Comparison of ENCODE assay signal across 30 cellular contexts in the genomic region with DNA sequence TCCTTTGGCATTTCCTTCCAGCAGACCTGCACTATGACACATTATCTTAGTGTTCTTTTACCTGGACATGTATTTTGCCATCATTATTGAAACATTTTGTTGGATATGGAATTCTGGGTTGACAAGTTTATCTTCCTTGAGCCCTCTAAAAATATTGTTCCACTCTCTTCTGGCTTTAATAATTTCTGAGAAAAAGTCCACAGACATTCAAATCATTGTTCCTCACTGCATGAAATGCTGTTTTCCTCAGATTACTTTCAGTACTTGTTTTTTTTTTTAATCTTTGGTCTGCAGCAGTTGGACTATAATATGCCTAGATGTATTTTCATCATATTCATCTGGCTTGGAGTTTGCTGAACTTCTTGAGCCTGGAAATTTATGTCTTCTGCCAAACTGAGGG.
"Had no signal": no experiment of that assay in that cellular context is flagged by ENCODE, and none has a peak within 500 bp of the region (broad histone marks: within the 10 kb centered on the region; RNA-seq: fewer than 3 reads in every experiment).

No MANE protein-coding gene starts in this region.

- H3K27me3 ChIP-seq: brain microvascular endothelial cell, dorsolateral prefrontal cortex had no signal

- DNase-seq: activated CD4-positive, alpha-beta memory T cell treated with anti-CD3 and anti-CD28 coated beads for 36 hours; activated CD4-positive, alpha-beta T cell treated with anti-CD3 and anti-CD28 coated beads for 36 hours; activated CD4-positive, alpha-beta T cell treated with anti-CD3 and anti-CD28 coated beads, Interleukin-2, amount 10 ng/mL, durations not matched to agents 24 days and 14 days; activated CD4-positive, CD25-positive, alpha-beta regulatory T cell; activated CD4-positive, CD25-positive, alpha-beta regulatory T cell treated with anti-CD3 and anti-CD28 coated beads, Interleukin-2, amount 50 U/mL, for 72 hours; activated CD8-positive, alpha-beta memory T cell treated with anti-CD3 and anti-CD28 coated beads, Interleukin-2, amount 10 ng/mL, durations not matched to agents 7 days and 5 days; activated CD8-positive, alpha-beta memory T cell treated with anti-CD3 and anti-CD28 coated beads, Interleukin-2, amount 50 U/mL, for 4 hours; activated CD8-positive, alpha-beta T cell treated with anti-CD3 and anti-CD28 coated beads, Interleukin-2, amount 10 ng/mL, durations not matched to agents 7 days and 5 days; activated effector memory CD4-positive, alpha-beta T cell treated with anti-CD3 and anti-CD28 coated beads, Interleukin-2, amount 50 U/mL, for 16 hours; activated naive CD4-positive, alpha-beta T cell treated with anti-CD3 and anti-CD28 coated beads, Interleukin-2, amount 10 ng/mL, durations not matched to agents 7 days and 5 days; activated T-cell treated with anti-CD3 and anti-CD28 coated beads, Interleukin-2, amount 50 U/mL, for 1 hour; activated T-cell treated with anti-CD3 and anti-CD28 coated beads, Interleukin-2, amount 50 U/mL, for 48 hours; amniotic stem cell; anterior cingulate cortex; brain microvascular endothelial cell; dorsolateral prefrontal cortex; effector memory CD4-positive, alpha-beta T cell; endodermal cell; foreskin fibroblast; head of caudate nucleus; T-helper 2 cell; WERI-Rb-1 had no signal

- H3K27ac Mint-ChIP-seq: activated CD4-positive, alpha-beta memory T cell treated with anti-CD3 and anti-CD28 coated beads for 36 hours; activated CD4-positive, alpha-beta T cell treated with anti-CD3 and anti-CD28 coated beads for 36 hours; activated CD4-positive, alpha-beta T cell treated with anti-CD3 and anti-CD28 coated beads, Interleukin-2, amount 10 ng/mL, durations not matched to agents 24 days and 14 days; activated CD8-positive, alpha-beta memory T cell treated with anti-CD3 and anti-CD28 coated beads, Interleukin-2, amount 10 ng/mL, durations not matched to agents 7 days and 5 days; activated CD8-positive, alpha-beta T cell treated with anti-CD3 and anti-CD28 coated beads, Interleukin-2, amount 10 ng/mL, durations not matched to agents 7 days and 5 days; activated naive CD4-positive, alpha-beta T cell treated with anti-CD3 and anti-CD28 coated beads, Interleukin-2, amount 10 ng/mL, durations not matched to agents 7 days and 5 days; activated naive CD4-positive, alpha-beta T cell treated with anti-CD3 and anti-CD28 coated beads, Interleukin-2, amount 50 U/mL, for 72 hours; activated T-helper 1 cell treated with anti-CD3 and anti-CD28 coated beads, Interleukin-12 subunit alpha, Interleukin-12 subunit beta, Interleukin-2, Interleukin-4 antibody, amounts not matched to agents 30 ng/mL and 10 ng/mL and 1 ng/mL, durations not matched to agents 14 hours and 24 hours and 36 hours; activated T-helper 2 cell treated with anti-CD3 and anti-CD28 coated beads, Interferon-gamma antibody, Interleukin-2, Interleukin-4, amounts not matched to agents 10 μg/mL and 5 μg/mL and 100 μg/mL, durations not matched to agents 14 hours and 24 hours and 36 hours; dendritic cell treated with granulocyte-macrophage colony-stimulating factor and Interleukin-4, amounts not matched to agents 40 ng/mL and 50 ng/mL, for 4 days; endodermal cell had no signal

- H3K4me3 ChIP-seq: coronary artery, dorsolateral prefrontal cortex had no signal

- H3K4me1 Mint-ChIP-seq: activated CD4-positive, alpha-beta T cell treated with anti-CD3 and anti-CD28 coated beads for 36 hours; activated CD4-positive, alpha-beta T cell treated with anti-CD3 and anti-CD28 coated beads, Interleukin-2, amount 10 ng/mL, durations not matched to agents 24 days and 14 days; activated CD8-positive, alpha-beta memory T cell treated with anti-CD3 and anti-CD28 coated beads, Interleukin-2, amount 10 ng/mL, durations not matched to agents 7 days and 5 days; activated naive CD4-positive, alpha-beta T cell treated with anti-CD3 and anti-CD28 coated beads, Interleukin-2, amount 10 ng/mL, durations not matched to agents 7 days and 5 days; central memory CD8-positive, alpha-beta T cell; endodermal cell had no signal

- H3K9me3 Mint-ChIP-seq: activated CD4-positive, alpha-beta T cell treated with anti-CD3 and anti-CD28 coated beads, Interleukin-2, amount 10 ng/mL, durations not matched to agents 24 days and 14 days; activated T-helper 1 cell treated with anti-CD3 and anti-CD28 coated beads, Interleukin-12 subunit alpha, Interleukin-12 subunit beta, Interleukin-2, Interleukin-4 antibody, amounts not matched to agents 30 ng/mL and 10 ng/mL and 1 ng/mL, durations not matched to agents 14 hours and 24 hours and 36 hours; central memory CD8-positive, alpha-beta T cell had no signal

- FAIRE-seq: bronchial epithelial cell had no signal

- ATAC-seq: activated CD4-positive, alpha-beta T cell treated with anti-CD3 and anti-CD28 coated beads for 36 hours; activated CD8-positive, alpha-beta memory T cell treated with anti-CD3 and anti-CD28 coated beads, Interleukin-2, amount 10 ng/mL, durations not matched to agents 7 days and 5 days; activated CD8-positive, alpha-beta T cell treated with anti-CD3 and anti-CD28 coated beads, Interleukin-2, amount 10 ng/mL, durations not matched to agents 7 days and 5 days; activated naive CD4-positive, alpha-beta T cell treated with anti-CD3 and anti-CD28 coated beads, Interleukin-2, amount 50 U/mL, for 72 hours; esophagus mucosa had no signal

- H3K36me3 ChIP-seq: brain microvascular endothelial cell had no signal

- H3K27me3 Mint-ChIP-seq: activated CD4-positive, alpha-beta memory T cell treated with anti-CD3 and anti-CD28 coated beads for 36 hours; activated CD4-positive, alpha-beta T cell treated with anti-CD3 and anti-CD28 coated beads for 36 hours; activated CD4-positive, alpha-beta T cell treated with anti-CD3 and anti-CD28 coated beads, Interleukin-2, amount 10 ng/mL, durations not matched to agents 24 days and 14 days; activated CD8-positive, alpha-beta memory T cell treated with anti-CD3 and anti-CD28 coated beads, Interleukin-2, amount 10 ng/mL, durations not matched to agents 7 days and 5 days; activated naive CD4-positive, alpha-beta T cell treated with anti-CD3 and anti-CD28 coated beads, Interleukin-2, amount 10 ng/mL, durations not matched to agents 7 days and 5 days; central memory CD8-positive, alpha-beta T cell; dendritic cell treated with granulocyte-macrophage colony-stimulating factor and Interleukin-4, amounts not matched to agents 40 ng/mL and 50 ng/mL, for 4 days had no signal

- H3K4me3 Mint-ChIP-seq: activated CD4-positive, alpha-beta memory T cell treated with anti-CD3 and anti-CD28 coated beads for 36 hours; activated CD4-positive, alpha-beta T cell treated with anti-CD3 and anti-CD28 coated beads for 36 hours; activated CD4-positive, alpha-beta T cell treated with anti-CD3 and anti-CD28 coated beads, Interleukin-2, amount 10 ng/mL, durations not matched to agents 24 days and 14 days; activated CD8-positive, alpha-beta memory T cell treated with anti-CD3 and anti-CD28 coated beads, Interleukin-2, amount 10 ng/mL, durations not matched to agents 7 days and 5 days; activated CD8-positive, alpha-beta T cell treated with anti-CD3 and anti-CD28 coated beads, Interleukin-2, amount 10 ng/mL, durations not matched to agents 7 days and 5 days; activated naive CD4-positive, alpha-beta T cell treated with anti-CD3 and anti-CD28 coated beads, Interleukin-2, amount 10 ng/mL, durations not matched to agents 7 days and 5 days; activated T-helper 1 cell treated with anti-CD3 and anti-CD28 coated beads, Interleukin-12 subunit alpha, Interleukin-12 subunit beta, Interleukin-2, Interleukin-4 antibody, amounts not matched to agents 30 ng/mL and 10 ng/mL and 1 ng/mL, durations not matched to agents 14 hours and 24 hours and 36 hours; central memory CD8-positive, alpha-beta T cell; dendritic cell treated with granulocyte-macrophage colony-stimulating factor and Interleukin-4, amounts not matched to agents 40 ng/mL and 50 ng/mL, for 4 days; endodermal cell had no signal

- H3K27ac ChIP-seq: brain microvascular endothelial cell, coronary artery, dorsolateral prefrontal cortex, WERI-Rb-1 had no signal
